Comparison of ENCODE assay signal across 10 cellular contexts in genomic region chr12:64681200-64682052, GRCh38.
A peak's percentile ranks its signal among the peaks of the same experiment; 100 is the strongest.
DNase-seq lines count a peak whose midpoint lies in the region; ATAC-seq and TF ChIP-seq lines count a peak whose summit lies in the region.
"Had no signal": no experiment of that assay in that cellular context is flagged by ENCODE, and none has a peak within 500 bp of the region (broad histone marks: within the 10 kb centered on the region; RNA-seq: fewer than 3 reads in every experiment).

No MANE protein-coding gene starts in this region.

- intact Hi-C loops in CD14-positive monocyte (cut with micrococcal nuclease), result no loop called here
- intact Hi-C loops in mucosa of descending colon (cut with DNase I, micrococcal nuclease), result no loop called here

- ATAC-seq in GM21447 (IDR thresholded peaks at IDR 0.05; ENCODE audit: unreplicated experiment) (peak; percentile 41), WTC11 (no peak), memory B cell (ENCODE audit: low read depth) (no peak), HG03439 (IDR thresholded peaks at IDR 0.05; ENCODE audit: unreplicated experiment) (no peak), mucosa of descending colon (no peak)

- no peaks in the 10 kb centered on the region for H3K9me3 Mint-ChIP-seq in CD14-positive monocyte
- H3K9me3 Mint-ChIP-seq in WTC11, result no peaks in the 10 kb centered on the region
- H3K9me3 Mint-ChIP-seq in memory B cell, result no peaks in the 10 kb centered on the region

- POLR2A ChIA-PET in WTC11 (lab: Charles Lee), result no interaction called here

- H3K36me3 ChIP-seq in mucosa of descending colon (ENCODE audit: low read depth), result no peaks in the 10 kb centered on the region

- H3K4me3 Mint-ChIP-seq in CD14-positive monocyte, result no peak overlapping the region
- H3K4me3 Mint-ChIP-seq in WTC11, result no peak overlapping the region
- H3K4me3 Mint-ChIP-seq in memory B cell, result peak overlapping the region; percentile 54

- peaks cover 77% of the 10 kb centered on the region for H3K4me1 Mint-ChIP-seq in CD14-positive monocyte
- H3K4me1 Mint-ChIP-seq in WTC11, result peaks cover 54% of the 10 kb centered on the region
- peaks cover 46% of the 10 kb centered on the region for H3K4me1 Mint-ChIP-seq in memory B cell

- peaks cover 34% of the 10 kb centered on the region for H3K4me1 ChIP-seq in mucosa of descending colon (ENCODE audit: low read depth)

- CTCF ChIA-PET in WTC11 (lab: Charles Lee), result interaction anchor here (1.3 to 2.2 kb wide), 3 partner anchors 13 to 132 kb away, joined by 4 to 7 read pairs (median 7); no protein-coding TSS in a partner anchor

- DNase-seq in CD14-positive monocyte (ENCODE audit: low spot score) (no peak), WTC11 (ENCODE audit: low spot score) (no peak), memory B cell (ENCODE audit: low spot score in 2 of 2) (no peak), cerebellum (ENCODE audit: low spot score) (no peak), mucosa of descending colon (no peak), NCI-H774 (lab: John Stamatoyannopoulos, UW) (no peak)
- DNase-seq: SK-N-SH had no signal

- H3K4me3 ChIP-seq in mucosa of descending colon, result no peak overlapping the region
- H3K4me3 ChIP-seq: suprapubic skin had no signal

- TF ChIP-seq CTCF in CD14-positive monocyte (IDR thresholded peaks at IDR 0.05) (no peak), WTC11 (IDR thresholded peaks at IDR 0.05) (no peak), mucosa of descending colon (IDR thresholded peaks at IDR 0.05) (no peak)

- H3K27ac Mint-ChIP-seq in CD14-positive monocyte (peak overlapping the region; percentile 49 to 93 (median 62)), WTC11 (peak overlapping the region; percentile 47), memory B cell (peak overlapping the region; percentile 93)

- peaks cover 29 to 41% of the 10 kb centered on the region in 2 donors for H3K36me3 Mint-ChIP-seq in CD14-positive monocyte
- H3K36me3 Mint-ChIP-seq in WTC11, result peaks cover 16% of the 10 kb centered on the region
- H3K36me3 Mint-ChIP-seq in memory B cell, result peaks cover 7% of the 10 kb centered on the region

- no peaks in the 10 kb centered on the region for H3K27me3 Mint-ChIP-seq in CD14-positive monocyte (ENCODE audit: low read depth in 3 of 3)
- H3K27me3 Mint-ChIP-seq in WTC11 (ENCODE audit: low read depth), result no peaks in the 10 kb centered on the region
- no peaks in the 10 kb centered on the region for H3K27me3 Mint-ChIP-seq in memory B cell

- no peaks in the 10 kb centered on the region for H3K9me3 ChIP-seq in mucosa of descending colon
- H3K9me3 ChIP-seq: SK-N-SH, suprapubic skin had no signal

TF ChIP-seq in WTC11, 78 proteins besides CTCF, POLR2A, EP300 and RAD21:
- TF ChIP-seq CREM (CRISPR knock-in tag; IDR thresholded peaks at IDR 0.05), result no peak
- TF ChIP-seq NFATC4 (CRISPR knock-in tag; IDR thresholded peaks at IDR 0.05), result no peak
- no peak for TF ChIP-seq TEAD1 (CRISPR knock-in tag; IDR thresholded peaks at IDR 0.05)
- TF ChIP-seq SP1 (CRISPR knock-in tag; conservative IDR thresholded peaks at IDR 0.05), result no peak
- no peak for TF ChIP-seq CREB1 (CRISPR knock-in tag; IDR thresholded peaks at IDR 0.05)
- TF ChIP-seq CDX4 (CRISPR knock-in tag; IDR thresholded peaks at IDR 0.05; ENCODE audit: borderline replicate concordance), result no peak
- no peak for TF ChIP-seq EMX1 (CRISPR knock-in tag; IDR thresholded peaks at IDR 0.05)
- TF ChIP-seq SMAD4 (CRISPR knock-in tag; IDR thresholded peaks at IDR 0.05), result no peak
- no peak for TF ChIP-seq ZNF138 (CRISPR knock-in tag; conservative IDR thresholded peaks at IDR 0.05)
- no peak for TF ChIP-seq JAZF1 (CRISPR knock-in tag; IDR thresholded peaks at IDR 0.05)
- no peak for TF ChIP-seq FOXP1 (CRISPR knock-in tag; IDR thresholded peaks at IDR 0.05; ENCODE audit: borderline replicate concordance)
- no peak for TF ChIP-seq SOX15 (CRISPR knock-in tag; IDR thresholded peaks at IDR 0.05)
- no peak for TF ChIP-seq HMGXB4 (CRISPR knock-in tag; IDR thresholded peaks at IDR 0.05)
- TF ChIP-seq HMGA2 (CRISPR knock-in tag; IDR thresholded peaks at IDR 0.05), result no peak
- TF ChIP-seq GRHL2 (CRISPR knock-in tag; IDR thresholded peaks at IDR 0.05; ENCODE audit: insufficient replicate concordance, severe bottlenecking), result no peak
- no peak for TF ChIP-seq NR2C2 (CRISPR knock-in tag; IDR thresholded peaks at IDR 0.05)
- no peak for TF ChIP-seq ESRRA (CRISPR knock-in tag; IDR thresholded peaks at IDR 0.05; ENCODE audit: borderline replicate concordance)
- no peak for TF ChIP-seq ERG (CRISPR knock-in tag; IDR thresholded peaks at IDR 0.05)
